In the genomic region with DNA sequence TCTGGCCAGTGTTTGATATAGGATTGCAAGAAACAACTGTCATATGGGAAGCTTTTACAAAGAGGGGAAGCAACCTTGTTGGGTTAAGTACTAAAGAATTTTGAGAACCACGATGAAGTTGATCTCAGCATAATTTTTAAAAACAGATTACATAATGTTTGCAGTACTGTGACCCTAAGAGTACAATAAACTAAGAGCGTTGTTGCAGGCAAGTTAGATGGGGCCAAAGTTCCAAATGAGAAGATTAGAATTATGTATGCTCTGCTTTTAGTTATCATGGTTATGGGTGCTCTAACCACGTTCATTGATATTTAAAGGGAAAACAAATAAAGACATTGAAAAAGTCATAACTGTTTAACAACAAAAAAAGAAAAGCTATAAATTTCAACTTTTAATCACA, we compare ENCODE assay signal across 18 cellular contexts.
DNase-seq lines count a peak whose midpoint lies in the region; ATAC-seq, FAIRE-seq and TF ChIP-seq lines count a peak whose summit lies in the region.
"Had no signal": no experiment of that assay in that cellular context is flagged by ENCODE, and none has a peak within 500 bp of the region (broad histone marks: within the 10 kb centered on the region; RNA-seq: fewer than 3 reads in every experiment).

No MANE protein-coding gene starts in this region.

- H2AFZ ChIP-seq in GM23338: no peak overlapping the region

- H3K4me3 Mint-ChIP-seq in GM23338: no peak overlapping the region
- no peak overlapping the region for H3K4me3 Mint-ChIP-seq in type B pancreatic cell
- H3K4me3 Mint-ChIP-seq: CD14-positive monocyte; CD4-positive, alpha-beta memory T cell had no signal

- no peaks in the 10 kb centered on the region for H3K27me3 ChIP-seq in GM23338 (ENCODE audit: insufficient read depth)
- H3K27me3 ChIP-seq in iPS-20b (ENCODE audit: insufficient read depth, low read length): no peaks in the 10 kb centered on the region
- H3K27me3 ChIP-seq in small intestine (ENCODE audit: control insufficient read depth in 2 of 2, insufficient read depth in 2 of 2, low read length in 2 of 2): no peaks in the 10 kb centered on the region
- H3K27me3 ChIP-seq in breast epithelium: no peaks in the 10 kb centered on the region
- H3K27me3 ChIP-seq: BLaER1 had no signal

- intact Hi-C loops in breast epithelium (cut with DNase I; ENCODE audit: low total_unique reads): no loop called here

- ATAC-seq in GM23338: no peak
- ATAC-seq in stimulated activated naive CD8-positive, alpha-beta T cell treated with anti-CD3 and anti-CD28 coated beads, Interleukin-15, Interleukin-2, amounts not matched to agents 100 U/mL and 50 U/mL, for 24 hours: no peak

- H3K9me3 Mint-ChIP-seq in GM23338 (no peaks in the 10 kb centered on the region), type B pancreatic cell (no peaks in the 10 kb centered on the region)

- peaks cover 71% of the 10 kb centered on the region for H3K4me1 ChIP-seq in GM23338 (ENCODE audit: insufficient read depth)
- H3K4me1 ChIP-seq in iPS-20b (ENCODE audit: insufficient read depth, low read length): peaks cover 40% of the 10 kb centered on the region
- no peaks in the 10 kb centered on the region for H3K4me1 ChIP-seq in small intestine (ENCODE audit: control insufficient read depth in 2 of 2, insufficient read depth in 1 of 2, low read depth in 1 of 2, low read length in 1 of 2)
- no peaks in the 10 kb centered on the region for H3K4me1 ChIP-seq in breast epithelium
- H3K4me1 ChIP-seq: BLaER1 had no signal

- no peak for TF ChIP-seq POLR2A in breast epithelium (IDR thresholded peaks at IDR 0.05)

- H3K4me1 Mint-ChIP-seq in GM23338 (peaks cover 52% of the 10 kb centered on the region), type B pancreatic cell (ENCODE audit: unreplicated experiment) (no peaks in the 10 kb centered on the region)
- H3K4me1 Mint-ChIP-seq: CD14-positive monocyte; CD4-positive, alpha-beta memory T cell had no signal

- no peaks in the 10 kb centered on the region for H3K36me3 ChIP-seq in GM23338 (ENCODE audit: insufficient read depth)
- H3K36me3 ChIP-seq in SK-N-MC (ENCODE audit: insufficient read depth, low read length): no peaks in the 10 kb centered on the region
- no peaks in the 10 kb centered on the region for H3K36me3 ChIP-seq in iPS-20b (ENCODE audit: insufficient read depth, low read depth, low read length)
- H3K36me3 ChIP-seq in small intestine (ENCODE audit: control insufficient read depth in 2 of 2, insufficient read depth in 2 of 2, low read length in 2 of 2): no peaks in the 10 kb centered on the region
- H3K36me3 ChIP-seq in breast epithelium: no peaks in the 10 kb centered on the region
- H3K36me3 ChIP-seq: BLaER1 had no signal

- H3K79me2 ChIP-seq in GM23338 (replicated peaks; ENCODE audit: insufficient read depth): no peaks in the 10 kb centered on the region

- H3K9me3 ChIP-seq in SK-N-MC (ENCODE audit: low read depth, low read length) (no peaks in the 10 kb centered on the region), iPS-20b (ENCODE audit: insufficient read depth, low read depth, low read length) (no peaks in the 10 kb centered on the region), small intestine (ENCODE audit: control insufficient read depth, low read depth) (no peaks in the 10 kb centered on the region), breast epithelium (no peaks in the 10 kb centered on the region)
- H3K9me3 ChIP-seq: BLaER1 had no signal

- H3K4me2 ChIP-seq in GM23338: peak overlapping the region; percentile 64
- H3K4me2 ChIP-seq: BLaER1 had no signal

- peak overlapping the region; percentile 13; the same call in 1 of the 2 replicates for H3K4me3 ChIP-seq in GM23338
- H3K4me3 ChIP-seq in SK-N-MC: 0 out of 2 replicates have a peak overlapping the region, but pooled peaks have one; percentile 2
- H3K4me3 ChIP-seq in iPS-20b (ENCODE audit: low read length): no peak overlapping the region
- H3K4me3 ChIP-seq in small intestine (ENCODE audit: low read depth in 1 of 2, low read length in 2 of 2): no peak overlapping the region
- no peak overlapping the region for H3K4me3 ChIP-seq in breast epithelium
- H3K4me3 ChIP-seq: BLaER1 had no signal

- H3K9me2 ChIP-seq in GM23338 (ENCODE audit: insufficient read depth): no peaks in the 10 kb centered on the region

- TF ChIP-seq CTCF in GM23338 (conservative IDR thresholded peaks at IDR 0.05; ENCODE audit: low read depth in 2 of 2): no peak
- TF ChIP-seq CTCF in type B pancreatic cell (conservative IDR thresholded peaks at IDR 0.05): no peak
- TF ChIP-seq CTCF in breast epithelium (IDR thresholded peaks at IDR 0.05): no peak

- no peaks in the 10 kb centered on the region for H3F3A ChIP-seq in GM23338 (replicated peaks; ENCODE audit: low read depth)

- no peak overlapping the region for H3K9ac ChIP-seq in SK-N-MC (ENCODE audit: insufficient read length)
- H3K9ac ChIP-seq in iPS-20b (ENCODE audit: low read depth, low read length): no peak overlapping the region
- H3K9ac ChIP-seq: BLaER1 had no signal

- no peak for FAIRE-seq in small intestine (lab: Jason Lieb, UNC)
- FAIRE-seq: GM12892, GM18507, HTR-8/SVneo had no signal

- WGBS in small intestine, 3 donors: 4 to 26% (median 21%) methylated on average over 3 of the region's 3 CpGs

- H3K27ac ChIP-seq in GM23338 (ENCODE audit: low read depth) (peak overlapping the region; percentile 10; the same call in 1 of the 2 replicates), SK-N-MC (peak overlapping the region; percentile 37; the same call in 1 of the 2 replicates), iPS-20b (ENCODE audit: low read length) (peak overlapping the region; percentile 48), small intestine (ENCODE audit: low read depth in 1 of 2, low read length in 1 of 2) (no peak overlapping the region), breast epithelium (no peak overlapping the region)
- H3K27ac ChIP-seq: BLaER1 had no signal

- H4K20me1 ChIP-seq in GM23338 (replicated peaks; ENCODE audit: insufficient read depth): no peaks in the 10 kb centered on the region
- H4K20me1 ChIP-seq: BLaER1 had no signal

- peak overlapping the region; percentile 64; the same call in 1 of the 2 replicates for H3K27ac Mint-ChIP-seq in GM23338
- H3K27ac Mint-ChIP-seq in type B pancreatic cell: no peak overlapping the region
- H3K27ac Mint-ChIP-seq: CD14-positive monocyte; CD4-positive, alpha-beta memory T cell had no signal

- H3K36me3 Mint-ChIP-seq in GM23338 (ENCODE audit: low read depth): peaks cover 3% of the 10 kb centered on the region; the same call in 1 of the 3 replicates
- H3K36me3 Mint-ChIP-seq in type B pancreatic cell: no peaks in the 10 kb centered on the region
- H3K36me3 Mint-ChIP-seq: CD14-positive monocyte; CD4-positive, alpha-beta memory T cell had no signal

- no peak for DNase-seq in GM23338 (ENCODE audit: low spot score)
- DNase-seq in SK-N-MC (ENCODE audit: low read depth, low spot score): no peak
- DNase-seq in small intestine: peak; percentile 47
- DNase-seq in type B pancreatic cell (ENCODE audit: extremely low spot score, unreplicated experiment): no peak
- no peak for DNase-seq in breast epithelium (ENCODE audit: low spot score in 2 of 2)
- no peak for DNase-seq in stimulated activated naive CD8-positive, alpha-beta T cell treated with anti-CD3 and anti-CD28 coated beads, Interleukin-15, Interleukin-2, amounts not matched to agents 100 U/mL and 50 U/mL, for 24 hours
- DNase-seq: 8988T; CD4-positive, alpha-beta memory T cell; DMS153; DMS79; GDM1; HCEC 1CT had no signal

- peaks cover 2% of the 10 kb centered on the region for H3K27me3 Mint-ChIP-seq in GM23338 (ENCODE audit: insufficient read depth, low read depth, poor library complexity)
- H3K27me3 Mint-ChIP-seq in type B pancreatic cell: no peaks in the 10 kb centered on the region
- H3K27me3 Mint-ChIP-seq: CD4-positive, alpha-beta memory T cell had no signal

TF ChIP-seq in GM23338, 12 proteins besides CTCF, POLR2A, EP300 and RAD21 (continues in another document):
- no peak for TF ChIP-seq ETS1 (IDR thresholded peaks at IDR 0.05)
- no peak for TF ChIP-seq STAT1 (IDR thresholded peaks at IDR 0.05; ENCODE audit: unreplicated experiment)
- TF ChIP-seq POLR2AphosphoS5 (IDR thresholded peaks at IDR 0.05; ENCODE audit: low read depth): no peak
- no peak for TF ChIP-seq EZH2 (IDR thresholded peaks at IDR 0.05; ENCODE audit: low read depth, unreplicated experiment)

Comparison
In these comparisons a context has a peak if more than half of its experiments do, and no peak if none do; other contexts are left out.
1. H3K27ac ChIP-seq: peak in GM23338 (single experiment), SK-N-MC (single experiment) and iPS-20b (single experiment); none in small intestine (0 of 2) and breast epithelium (0 of 2).
2. H3K4me3 ChIP-seq: peak in GM23338 (single experiment) and SK-N-MC (single experiment); none in iPS-20b (single experiment), small intestine (0 of 2) and breast epithelium (0 of 3).